Comparison of ENCODE assay signal across 24 cellular contexts in genomic region chr21:45280178-45280821, GRCh38. TPM values are rescaled to one million over a fixed set of nuclear protein-coding genes. Genes with fewer than 3 reads are reported as not detected.
A peak's percentile ranks its signal among the peaks of the same experiment; 100 is the strongest.
DNase-seq lines count a peak whose midpoint lies in the region; ATAC-seq, FAIRE-seq and TF ChIP-seq lines count a peak whose summit lies in the region.
"Had no signal": no experiment of that assay in that cellular context is flagged by ENCODE, and none has a peak within 500 bp of the region (broad histone marks: within the 10 kb centered on the region; RNA-seq: fewer than 3 reads in every experiment).

No MANE protein-coding gene starts in this region.

- H3K27me3 ChIP-seq in bronchial epithelial cell (ENCODE audit: control insufficient read depth, insufficient read depth, low read length) (no peaks in the 10 kb centered on the region), tibial artery (no peaks in the 10 kb centered on the region)
- H3K27me3 ChIP-seq: BLaER1 treated with 17β-estradiol and CSF1 and Interleukin-3, amounts not matched to agents 10 nM and 100 nM had no signal

- no peak overlapping the region for H3K27ac ChIP-seq in tibial artery
- H3K27ac ChIP-seq: BLaER1 treated with 17β-estradiol and CSF1 and Interleukin-3, amounts not matched to agents 10 nM and 100 nM; thoracic aorta had no signal

- no peaks in the 10 kb centered on the region for H3K9me3 Mint-ChIP-seq in activated naive CD4-positive, alpha-beta T cell treated with anti-CD3 and anti-CD28 coated beads, Interleukin-2, amount 10 ng/mL, durations not matched to agents 7 days and 5 days
- no peaks in the 10 kb centered on the region for H3K9me3 Mint-ChIP-seq in activated naive CD4-positive, alpha-beta T cell treated with anti-CD3 and anti-CD28 coated beads for 36 hours
- no peaks in the 10 kb centered on the region for H3K9me3 Mint-ChIP-seq in memory B cell

- H3K36me3 ChIP-seq in bronchial epithelial cell (ENCODE audit: control insufficient read depth, insufficient read depth, low read length), result peaks cover 24% of the 10 kb centered on the region
- peaks cover 80 to 100% (median 96%) of the 10 kb centered on the region in 3 donors for H3K36me3 ChIP-seq in tibial artery

- no peak overlapping the region for H3K4me3 Mint-ChIP-seq in activated naive CD4-positive, alpha-beta T cell treated with anti-CD3 and anti-CD28 coated beads, Interleukin-2, amount 10 ng/mL, durations not matched to agents 7 days and 5 days
- H3K4me3 Mint-ChIP-seq in activated naive CD4-positive, alpha-beta T cell treated with anti-CD3 and anti-CD28 coated beads for 36 hours, result no peak overlapping the region
- H3K4me3 Mint-ChIP-seq in memory B cell, result no peak overlapping the region

- peak; percentile 47 for FAIRE-seq in bronchial epithelial cell (lab: Jason Lieb, UNC)
- no peak for FAIRE-seq in H54 (lab: Jason Lieb, UNC)
- FAIRE-seq: endothelial cell of umbilical vein, GM12878, H1 had no signal

- H3K9me3 ChIP-seq in tibial artery, result no peaks in the 10 kb centered on the region
- H3K9me3 ChIP-seq: Caco-2, thoracic aorta had no signal

- CTCF ChIA-PET in activated naive CD4-positive, alpha-beta T cell treated with anti-CD3 and anti-CD28 coated beads, Interleukin-2, amount 10 ng/mL, durations not matched to agents 7 days and 5 days (lab: Charles Lee), result no interaction called here
- CTCF ChIA-PET in activated naive CD4-positive, alpha-beta T cell treated with anti-CD3 and anti-CD28 coated beads for 36 hours (lab: Charles Lee), result no interaction called here

- no peak for DNase-seq in activated naive CD4-positive, alpha-beta T cell treated with anti-CD3 and anti-CD28 coated beads, Interleukin-2, amount 10 ng/mL, durations not matched to agents 7 days and 5 days
- DNase-seq in activated naive CD4-positive, alpha-beta T cell treated with anti-CD3 and anti-CD28 coated beads for 36 hours, result no peak
- no peak for DNase-seq in bronchial epithelial cell (ENCODE audit: low read depth)
- no peak for DNase-seq in memory B cell (ENCODE audit: low spot score in 2 of 2)
- peak; percentile 2 to 52 for DNase-seq in tibial artery
- DNase-seq in H54 (ENCODE audit: insufficient read length, low spot score), result no peak
- no peak for DNase-seq in globus pallidus (ENCODE audit: low spot score)
- DNase-seq: amniotic stem cell; Caco-2; Kasumi-1; NCI-H1694 treated with DMSO at 0.1 percent for 48 hours; NCI-H526 treated with DMSO at 0.1 percent for 48 hours; nucleus accumbens; retina; SIG-M5; stimulated activated CD4-positive, alpha-beta T cell treated with anti-CD3 and anti-CD28 coated beads, Interleukin-4, amount 100 ng/mL, for 24 hours; stimulated activated naive CD4-positive, alpha-beta T cell had no signal

- no peaks in the 10 kb centered on the region for H3K27me3 Mint-ChIP-seq in activated naive CD4-positive, alpha-beta T cell treated with anti-CD3 and anti-CD28 coated beads, Interleukin-2, amount 10 ng/mL, durations not matched to agents 7 days and 5 days
- H3K27me3 Mint-ChIP-seq in activated naive CD4-positive, alpha-beta T cell treated with anti-CD3 and anti-CD28 coated beads for 36 hours (ENCODE audit: low read depth), result no peaks in the 10 kb centered on the region
- H3K27me3 Mint-ChIP-seq in memory B cell, result no peaks in the 10 kb centered on the region

- intact Hi-C loops in activated naive CD4-positive, alpha-beta T cell treated with anti-CD3 and anti-CD28 coated beads for 36 hours (cut with micrococcal nuclease), result no loop called here
- intact Hi-C loops in tibial artery (cut with DNase I; ENCODE audit: low total_unique reads), result loop anchor here (10.0 kb wide), 1 partner anchor 335 kb away; the partner anchor contains the start of gene SLX9

- no peaks in the 10 kb centered on the region for H3K4me1 ChIP-seq in tibial artery
- H3K4me1 ChIP-seq: Caco-2 had no signal

- H3K4me3 ChIP-seq in bronchial epithelial cell (ENCODE audit: low read depth, low read length), result no peak overlapping the region
- no peak overlapping the region for H3K4me3 ChIP-seq in tibial artery
- H3K4me3 ChIP-seq: BLaER1 treated with 17β-estradiol and CSF1 and Interleukin-3, amounts not matched to agents 10 nM and 100 nM; GM12878; thoracic aorta had no signal

- H3K4me1 Mint-ChIP-seq in activated naive CD4-positive, alpha-beta T cell treated with anti-CD3 and anti-CD28 coated beads, Interleukin-2, amount 10 ng/mL, durations not matched to agents 7 days and 5 days, result no peaks in the 10 kb centered on the region
- H3K4me1 Mint-ChIP-seq in activated naive CD4-positive, alpha-beta T cell treated with anti-CD3 and anti-CD28 coated beads for 36 hours (ENCODE audit: low read depth), result peaks cover under 1% of the 10 kb centered on the region
- no peaks in the 10 kb centered on the region for H3K4me1 Mint-ChIP-seq in memory B cell

- ATAC-seq in memory B cell (ENCODE audit: low read depth) (no peak), HG02798 (IDR thresholded peaks at IDR 0.05; ENCODE audit: poor library complexity, unreplicated experiment) (no peak)
- ATAC-seq: GM12878, Panc1 had no signal

- H3K27ac Mint-ChIP-seq in activated naive CD4-positive, alpha-beta T cell treated with anti-CD3 and anti-CD28 coated beads, Interleukin-2, amount 10 ng/mL, durations not matched to agents 7 days and 5 days, result peak overlapping the region; percentile 19
- H3K27ac Mint-ChIP-seq in activated naive CD4-positive, alpha-beta T cell treated with anti-CD3 and anti-CD28 coated beads for 36 hours, result no peak overlapping the region
- H3K27ac Mint-ChIP-seq in memory B cell, result peak overlapping the region; percentile 21

- H3K36me3 Mint-ChIP-seq in activated naive CD4-positive, alpha-beta T cell treated with anti-CD3 and anti-CD28 coated beads, Interleukin-2, amount 10 ng/mL, durations not matched to agents 7 days and 5 days, result peaks cover 24% of the 10 kb centered on the region
- peaks cover 26% of the 10 kb centered on the region for H3K36me3 Mint-ChIP-seq in activated naive CD4-positive, alpha-beta T cell treated with anti-CD3 and anti-CD28 coated beads for 36 hours (ENCODE audit: low read depth)
- peaks cover 29% of the 10 kb centered on the region for H3K36me3 Mint-ChIP-seq in memory B cell

- TF ChIP-seq CTCF in bronchial epithelial cell (IDR thresholded peaks at IDR 0.05; ENCODE audit: insufficient read depth, low read length, severe bottlenecking) (no peak), tibial artery (IDR thresholded peaks at IDR 0.05) (no peak)

- no peak for TF ChIP-seq POLR2A in H54 (IDR thresholded peaks at IDR 0.05; ENCODE audit: low read depth, low read length)

RNA-seq across cellular contexts. Expression of gene POFUT2, which starts 7.4 kb away (rescaled TPM):
- 10 to 100 TPM; 14.4 to 15.9 TPM for total RNA-seq in activated naive CD4-positive, alpha-beta T cell treated with anti-CD3 and anti-CD28 coated beads for 36 hours
- 8.6 and 9.0 TPM in 2 replicates for total RNA-seq in bronchial epithelial cell

Comparison
In these comparisons a context has a peak if more than half of its experiments do, and no peak if none do; other contexts are left out.
1. DNase-seq: peak in tibial artery (2 of 2); none in activated naive CD4-positive, alpha-beta T cell treated with anti-CD3 and anti-CD28 coated beads, Interleukin-2, amount 10 ng/mL, durations not matched to agents 7 days and 5 days (single experiment), activated naive CD4-positive, alpha-beta T cell treated with anti-CD3 and anti-CD28 coated beads for 36 hours (single experiment), bronchial epithelial cell (single experiment), memory B cell (0 of 2), H54 (single experiment) and globus pallidus (single experiment).